8 cellular contexts compared by ENCODE assay signal in the genomic region with DNA sequence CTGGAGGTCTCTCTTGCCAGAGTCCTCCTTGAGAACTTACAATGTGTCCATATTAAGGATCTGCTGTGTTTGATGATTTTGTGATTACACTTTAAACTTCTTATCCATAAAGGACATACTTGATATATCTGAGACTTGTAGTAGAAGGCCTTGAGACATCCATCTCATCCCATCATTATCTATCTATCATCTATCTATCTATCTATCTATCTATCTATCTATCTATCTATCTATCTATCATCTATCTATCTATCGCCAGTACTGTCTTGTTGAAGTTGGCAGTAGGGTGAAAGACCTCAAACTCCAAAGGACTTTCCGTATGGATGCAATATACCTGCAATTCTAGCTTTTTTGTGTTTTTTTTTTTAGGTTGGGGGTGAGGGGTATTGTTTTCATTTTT. TPM values are rescaled to one million over a fixed set of nuclear protein-coding genes. Genes with fewer than 3 reads are reported as not detected.
"Had no signal": no experiment of that assay in that cellular context is flagged by ENCODE, and none has a peak within 500 bp of the region (broad histone marks: within the 10 kb centered on the region; RNA-seq: fewer than 3 reads in every experiment).

No MANE protein-coding gene starts in this region.

- DNase-seq: GDM1, GF-D8 had no signal

- ATAC-seq: GM12878 had no signal

- H3K4me3 ChIP-seq: GM12878 had no signal

- FAIRE-seq: G401.6, GM12878, GM12891, GM18507, GM19239 had no signal

RNA-seq across cellular contexts. Expression of gene EHF, which starts 2.5 kb away (rescaled TPM):
- total RNA-seq: G401 had no signal
